ENCODE assay signal across 1 cellular context in the genomic region with DNA sequence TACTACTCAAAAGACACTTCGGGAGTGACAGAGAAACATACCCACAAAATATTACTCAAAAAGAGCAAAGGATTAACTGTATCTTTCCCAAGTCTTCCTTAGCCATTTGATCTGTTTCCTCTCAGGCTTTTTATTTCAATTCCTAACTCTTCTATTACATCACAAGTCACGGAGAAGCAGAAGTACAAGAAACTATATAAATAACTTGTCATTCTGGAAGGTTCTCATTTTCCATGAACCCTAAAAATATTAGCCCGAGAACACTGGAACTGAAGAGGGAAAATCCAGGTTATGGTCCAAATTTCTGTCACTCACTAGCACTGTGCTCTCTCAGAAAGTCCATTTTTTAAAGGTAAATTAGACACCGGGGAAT.
TF ChIP-seq lines count a peak whose summit lies in the region.

No MANE protein-coding gene starts in this region.

TF ChIP-seq in HepG2, 621 proteins besides CTCF, POLR2A, EP300 and RAD21:
- TF ChIP-seq, protein P1, sequence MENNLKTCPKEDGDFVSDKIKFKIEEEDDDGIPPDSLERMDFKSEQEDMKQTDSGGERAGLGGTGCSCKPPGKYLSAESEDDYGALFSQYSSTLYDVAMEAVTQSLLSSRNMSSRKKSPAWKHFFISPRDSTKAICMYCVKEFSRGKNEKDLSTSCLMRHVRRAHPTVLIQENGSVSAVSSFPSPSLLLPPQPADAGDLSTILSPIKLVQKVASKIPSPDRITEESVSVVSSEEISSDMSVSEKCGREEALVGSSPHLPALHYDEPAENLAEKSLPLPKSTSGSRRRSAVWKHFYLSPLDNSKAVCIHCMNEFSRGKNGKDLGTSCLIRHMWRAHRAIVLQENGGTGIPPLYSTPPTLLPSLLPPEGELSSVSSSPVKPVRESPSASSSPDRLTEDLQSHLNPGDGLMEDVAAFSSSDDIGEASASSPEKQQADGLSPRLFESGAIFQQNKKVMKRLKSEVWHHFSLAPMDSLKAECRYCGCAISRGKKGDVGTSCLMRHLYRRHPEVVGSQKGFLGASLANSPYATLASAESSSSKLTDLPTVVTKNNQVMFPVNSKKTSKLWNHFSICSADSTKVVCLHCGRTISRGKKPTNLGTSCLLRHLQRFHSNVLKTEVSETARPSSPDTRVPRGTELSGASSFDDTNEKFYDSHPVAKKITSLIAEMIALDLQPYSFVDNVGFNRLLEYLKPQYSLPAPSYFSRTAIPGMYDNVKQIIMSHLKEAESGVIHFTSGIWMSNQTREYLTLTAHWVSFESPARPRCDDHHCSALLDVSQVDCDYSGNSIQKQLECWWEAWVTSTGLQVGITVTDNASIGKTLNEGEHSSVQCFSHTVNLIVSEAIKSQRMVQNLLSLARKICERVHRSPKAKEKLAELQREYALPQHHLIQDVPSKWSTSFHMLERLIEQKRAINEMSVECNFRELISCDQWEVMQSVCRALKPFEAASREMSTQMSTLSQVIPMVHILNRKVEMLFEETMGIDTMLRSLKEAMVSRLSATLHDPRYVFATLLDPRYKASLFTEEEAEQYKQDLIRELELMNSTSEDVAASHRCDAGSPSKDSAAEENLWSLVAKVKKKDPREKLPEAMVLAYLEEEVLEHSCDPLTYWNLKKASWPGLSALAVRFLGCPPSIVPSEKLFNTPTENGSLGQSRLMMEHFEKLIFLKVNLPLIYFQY (CRISPR knock-in tag; IDR thresholded peaks at IDR 0.05; ENCODE audit: borderline replicate concordance): no peak
